ENCODE assay signal across 1 cellular context in genomic region chr17:47161988-47162622, GRCh38.
TF ChIP-seq lines count a peak whose summit lies in the region.

No MANE protein-coding gene starts in this region.

TF ChIP-seq in HepG2, 621 proteins besides CTCF, POLR2A, EP300 and RAD21:
- no peak for TF ChIP-seq SPEN (CRISPR knock-in tag; IDR thresholded peaks at IDR 0.05; ENCODE audit: low read depth)
- TF ChIP-seq REXO4 (CRISPR knock-in tag; IDR thresholded peaks at IDR 0.05; ENCODE audit: borderline replicate concordance): no peak
- TF ChIP-seq CCAR2 (optimal IDR thresholded peaks at IDR 0.05; ENCODE audit: low read depth, low read length): no peak
- TF ChIP-seq MLLT10 (CRISPR knock-in tag; IDR thresholded peaks at IDR 0.05): no peak
- no peak for TF ChIP-seq THRA (CRISPR knock-in tag; IDR thresholded peaks at IDR 0.05; ENCODE audit: borderline replicate concordance)
- no peak for TF ChIP-seq ASH2L (IDR thresholded peaks at IDR 0.05; ENCODE audit: insufficient read length, low read depth, low read length)
- no peak for TF ChIP-seq ZNF570 (CRISPR knock-in tag; IDR thresholded peaks at IDR 0.05; ENCODE audit: borderline replicate concordance)
- TF ChIP-seq RFX5 (IDR thresholded peaks at IDR 0.05; ENCODE audit: low read depth, low read length): no peak
- no peak for TF ChIP-seq MED8 (CRISPR knock-in tag; IDR thresholded peaks at IDR 0.05; ENCODE audit: insufficient replicate concordance)
- no peak for TF ChIP-seq BCL6 (CRISPR knock-in tag; IDR thresholded peaks at IDR 0.05)
- TF ChIP-seq, protein P1, sequence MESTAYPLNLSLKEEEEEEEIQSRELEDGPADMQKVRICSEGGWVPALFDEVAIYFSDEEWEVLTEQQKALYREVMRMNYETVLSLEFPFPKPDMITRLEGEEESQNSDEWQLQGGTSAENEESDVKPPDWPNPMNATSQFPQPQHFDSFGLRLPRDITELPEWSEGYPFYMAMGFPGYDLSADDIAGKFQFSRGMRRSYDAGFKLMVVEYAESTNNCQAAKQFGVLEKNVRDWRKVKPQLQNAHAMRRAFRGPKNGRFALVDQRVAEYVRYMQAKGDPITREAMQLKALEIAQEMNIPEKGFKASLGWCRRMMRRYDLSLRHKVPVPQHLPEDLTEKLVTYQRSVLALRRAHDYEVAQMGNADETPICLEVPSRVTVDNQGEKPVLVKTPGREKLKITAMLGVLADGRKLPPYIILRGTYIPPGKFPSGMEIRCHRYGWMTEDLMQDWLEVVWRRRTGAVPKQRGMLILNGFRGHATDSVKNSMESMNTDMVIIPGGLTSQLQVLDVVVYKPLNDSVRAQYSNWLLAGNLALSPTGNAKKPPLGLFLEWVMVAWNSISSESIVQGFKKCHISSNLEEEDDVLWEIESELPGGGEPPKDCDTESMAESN (CRISPR knock-in tag; conservative IDR thresholded peaks at IDR 0.05): no peak
- TF ChIP-seq JUN (CRISPR knock-in tag; IDR thresholded peaks at IDR 0.05): no peak
- no peak for TF ChIP-seq DDIT3 (CRISPR knock-in tag; IDR thresholded peaks at IDR 0.05)
- TF ChIP-seq FOXA3 (CRISPR knock-in tag; IDR thresholded peaks at IDR 0.05): no peak
- TF ChIP-seq CHD4 (IDR thresholded peaks at IDR 0.05; ENCODE audit: borderline replicate concordance, low read length): no peak
- TF ChIP-seq MBNL3 (CRISPR knock-in tag; conservative IDR thresholded peaks at IDR 0.05): no peak
- TF ChIP-seq ESRRA (CRISPR knock-in tag; IDR thresholded peaks at IDR 0.05; ENCODE audit: low read depth): no peak
- TF ChIP-seq ZC3H4 (CRISPR knock-in tag; IDR thresholded peaks at IDR 0.05; ENCODE audit: borderline replicate concordance): no peak
- TF ChIP-seq ZNF567 (CRISPR knock-in tag; IDR thresholded peaks at IDR 0.05; ENCODE audit: borderline replicate concordance): no peak
- no peak for TF ChIP-seq ZNF7 (CRISPR knock-in tag; IDR thresholded peaks at IDR 0.05)
